Comparison of ENCODE assay signal across 9 cellular contexts in the genomic region with DNA sequence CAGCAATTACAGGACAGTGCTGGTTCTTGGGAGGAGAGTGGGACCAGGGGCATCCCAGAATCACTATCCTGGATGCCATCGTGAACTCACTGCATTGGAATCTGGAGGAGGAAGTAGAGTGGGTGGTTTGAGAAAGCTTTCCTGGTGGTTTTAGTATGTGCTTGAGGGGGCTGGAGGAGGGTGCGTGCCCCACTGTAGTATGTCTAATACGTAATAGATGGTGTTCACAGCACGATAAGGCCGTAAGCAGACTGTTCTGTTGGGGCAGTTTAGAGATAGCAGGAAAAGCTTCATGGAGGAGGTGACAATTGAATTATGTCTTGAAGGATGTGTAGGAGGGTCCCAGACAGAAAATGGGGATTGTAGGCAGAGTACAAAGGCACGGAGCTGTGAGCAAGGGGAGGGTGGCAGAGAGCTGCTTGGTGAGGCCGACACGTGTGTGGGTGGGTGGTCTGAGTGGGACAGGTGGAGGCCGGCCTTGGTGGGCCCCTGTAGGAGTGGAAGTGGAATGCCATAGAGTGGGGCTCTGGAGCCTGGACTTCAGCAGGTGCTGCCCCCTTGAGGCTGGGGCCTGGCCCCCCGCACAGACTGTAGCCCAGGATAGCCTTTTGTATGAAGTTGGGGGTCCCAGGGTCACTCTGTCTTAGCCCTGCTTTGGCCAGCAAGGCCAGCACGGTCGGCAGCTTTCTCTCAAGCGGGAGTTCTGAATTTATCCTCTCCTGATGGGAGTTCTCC. TPM values are rescaled to one million over a fixed set of nuclear protein-coding genes. Genes with fewer than 3 reads are reported as not detected.
DNase-seq lines count a peak whose midpoint lies in the region; ATAC-seq and TF ChIP-seq lines count a peak whose summit lies in the region.
"Had no signal": no experiment of that assay in that cellular context is flagged by ENCODE, and none has a peak within 500 bp of the region (broad histone marks: within the 10 kb centered on the region; RNA-seq: fewer than 3 reads in every experiment).

No MANE protein-coding gene starts in this region.

- CTCF ChIA-PET in AG04450 (lab: Charles Lee), result interaction anchor here (0.6 to 2.1 kb wide), 8 partner anchors 12 to 118 kb away, joined by 3 to 7 read pairs (median 4); no protein-coding TSS in a partner anchor

- H4K20me1 ChIP-seq in GM23338 (replicated peaks; ENCODE audit: insufficient read depth), result no peaks in the 10 kb centered on the region

- H3K27me3 ChIP-seq in AG04450 (ENCODE audit: control insufficient read depth, insufficient read depth, low read length) (peaks cover 3% of the 10 kb centered on the region), GM23338 (ENCODE audit: insufficient read depth) (no peaks in the 10 kb centered on the region)

- no peaks in the 10 kb centered on the region for H3K9me3 ChIP-seq in AG04450 (ENCODE audit: control insufficient read depth, insufficient read depth, low read length)

- H3K27ac ChIP-seq in AG04450 (ENCODE audit: low read depth, low read length) (no peak overlapping the region), GM23338 (ENCODE audit: low read depth) (no peak overlapping the region)

- ATAC-seq in GM23338 (peak; percentile 93), left lobe of liver (peak; percentile 9)

- no peaks in the 10 kb centered on the region for H3K36me3 Mint-ChIP-seq in GM23338 (ENCODE audit: low read depth)

- H3K4me2 ChIP-seq in GM23338, result no peak overlapping the region

- no peaks in the 10 kb centered on the region for H3F3A ChIP-seq in GM23338 (replicated peaks; ENCODE audit: low read depth)

- H3K36me3 ChIP-seq in GM23338 (ENCODE audit: insufficient read depth), result no peaks in the 10 kb centered on the region

- no peak overlapping the region for H3K4me3 ChIP-seq in AG04450 (ENCODE audit: low read depth, low read length)
- H3K4me3 ChIP-seq in GM23338, result no peak overlapping the region

- peak; percentile 34; the same call in 1 of the 2 replicates for TF ChIP-seq CTCF in AG04450 (IDR thresholded peaks at IDR 0.05; ENCODE audit: low read depth, low read length)
- peak; percentile 67 to 70 for TF ChIP-seq CTCF in GM23338 (conservative IDR thresholded peaks at IDR 0.05; ENCODE audit: low read depth in 2 of 2)

- H3K9me2 ChIP-seq in GM23338 (ENCODE audit: insufficient read depth), result no peaks in the 10 kb centered on the region

- no peaks in the 10 kb centered on the region for H3K79me2 ChIP-seq in GM23338 (replicated peaks; ENCODE audit: insufficient read depth)

- no peak overlapping the region for H3K27ac Mint-ChIP-seq in GM23338

- no peak overlapping the region; the same call in 2 of the 3 replicates for H3K4me3 Mint-ChIP-seq in GM23338

- peaks cover 5% of the 10 kb centered on the region for H3K4me1 Mint-ChIP-seq in GM23338

- POLR2A ChIA-PET in AG04450 (lab: Yijun Ruan, JAX), result no interaction called here

- no peaks in the 10 kb centered on the region for H3K4me1 ChIP-seq in GM23338 (ENCODE audit: insufficient read depth)

- DNase-seq in AG04450 (ENCODE audit: low read depth, low spot score) (no peak), GM23338 (ENCODE audit: low spot score) (peak; percentile 54), amniotic epithelial cell (ENCODE audit: low read depth) (peak; percentile 82), left lobe of liver (ENCODE audit: low spot score) (no peak), cerebellar nuclear complex (lab: John Stamatoyannopoulos, UW) (no peak), NCI-H1436 (lab: John Stamatoyannopoulos, UW) (no peak)
- DNase-seq in activated CD4-positive, CD25-positive, alpha-beta regulatory T cell (lab: John Stamatoyannopoulos, UW), result no peak
- no peak for DNase-seq in activated CD4-positive, alpha-beta T cell treated with anti-CD3 and anti-CD28 coated beads, Interleukin-2, amount 50 U/mL, for 48 hours
- DNase-seq: NCI-H2107 had no signal

- no peaks in the 10 kb centered on the region for H3K27me3 Mint-ChIP-seq in GM23338 (ENCODE audit: insufficient read depth, low read depth, poor library complexity)

- H3K9me3 Mint-ChIP-seq in GM23338, result no peaks in the 10 kb centered on the region

- H2AFZ ChIP-seq in GM23338, result peak overlapping the region; percentile 69; the same call in 1 of the 2 replicates

TF ChIP-seq in GM23338, 12 proteins besides CTCF, POLR2A, EP300 and RAD21 (continues in another document):
- TF ChIP-seq EZH2phosphoT487 (IDR thresholded peaks at IDR 0.05; ENCODE audit: unreplicated experiment) (no peak), CREB1 (CRISPR knock-in tag; IDR thresholded peaks at IDR 0.05; ENCODE audit: low read depth) (no peak), EZH2 (IDR thresholded peaks at IDR 0.05; ENCODE audit: low read depth, unreplicated experiment) (no peak), ZNF462 (CRISPR knock-in tag; IDR thresholded peaks at IDR 0.05) (no peak), NANOG (IDR thresholded peaks at IDR 0.05; ENCODE audit: borderline replicate concordance) (no peak), ZNF114 (CRISPR knock-in tag; IDR thresholded peaks at IDR 0.05) (no peak), JUNB (IDR thresholded peaks at IDR 0.05; ENCODE audit: unreplicated experiment) (no peak)

RNA-seq across cellular contexts. Expression of gene IL6R, which starts 37.0 kb away (rescaled TPM):
- polyA plus RNA-seq in AG04450 (2011; rRNA removed), result 5.9 and 6.1 TPM in 2 replicates
- polyA minus RNA-seq in AG04450 (2011; rRNA and poly(A)+ RNA removed), result 8.3 and 14.7 TPM in 2 replicates
- total RNA-seq in GM23338 (2014; rRNA removed; shearing (Covaris generic)), result 3.2 and 13.8 TPM in 2 replicates
- polyA plus RNA-seq in GM23338 (2016; fragmentation: Nextera tagmentation; extraction: Ambion mirVana), result 1.0 and 1.2 TPM in 2 replicates
- total RNA-seq in left lobe of liver, result 171 TPM

RNA-seq across cellular contexts. Expression of gene TDRD10, which starts 59.8 kb away (rescaled TPM):
- not detected in 2 replicates for polyA plus RNA-seq in AG04450 (2011; rRNA removed)
- not detected in 2 replicates for polyA minus RNA-seq in AG04450 (2011; rRNA and poly(A)+ RNA removed)
- not detected in 2 replicates for total RNA-seq in GM23338 (2014; rRNA removed; shearing (Covaris generic))
- 0.19 and 0.29 TPM in 2 replicates for polyA plus RNA-seq in GM23338 (2016; fragmentation: Nextera tagmentation; extraction: Ambion mirVana)
- total RNA-seq in left lobe of liver, result 2.2 TPM

Comparison
In these comparisons a context has a peak if more than half of its experiments do, and no peak if none do; other contexts are left out.
1. DNase-seq: peak in GM23338 (single experiment) and amniotic epithelial cell (single experiment); none in AG04450 (single experiment), left lobe of liver (single experiment), cerebellar nuclear complex (0 of 2), activated CD4-positive, CD25-positive, alpha-beta regulatory T cell (0 of 4), NCI-H1436 (single experiment) and activated CD4-positive, alpha-beta T cell treated with anti-CD3 and anti-CD28 coated beads, Interleukin-2, amount 50 U/mL, for 48 hours (0 of 2).
2. RNA of gene IL6R, which starts 37.0 kb away (total RNA-seq): 171 TPM in left lobe of liver (single experiment); 3.2 to 13.8 TPM in GM23338; every median in the first group is over 10 times any median in the second.